ENCODE assay signal across 21 cellular contexts in genomic region chr17:77853208-77853977, GRCh38.
"Had no signal": no experiment of that assay in that cellular context is flagged by ENCODE, and none has a peak within 500 bp of the region (broad histone marks: within the 10 kb centered on the region; RNA-seq: fewer than 3 reads in every experiment).

No MANE protein-coding gene starts in this region.

- DNase-seq: activated CD4-positive, alpha-beta T cell treated with anti-CD3 and anti-CD28 coated beads for 4 hours; activated CD8-positive, alpha-beta memory T cell treated with anti-CD3 and anti-CD28 coated beads, Interleukin-2, amount 50 U/mL, for 4 hours; activated CD8-positive, alpha-beta T cell treated with anti-CD3 and anti-CD28 coated beads for 36 hours; activated naive CD4-positive, alpha-beta T cell; activated T-cell treated with anti-CD3 and anti-CD28 coated beads, Interleukin-2, amount 50 U/mL, for 72 hours; central memory CD4-positive, alpha-beta T cell; KBM-7; NCI-H1048; NCI-H146; NCI-H1930; NCI-H510A treated with DMSO at 0.1 percent for 48 hours; NK-92 treated with Interleukin-12 subunit alpha and Interleukin-12 subunit beta, amount 100 ng/mL, for 24 hours; Peyer's patch; SHP77 had no signal

- H3K36me3 ChIP-seq: breast epithelium, Peyer's patch, SJSA1 had no signal

- H3K9me3 ChIP-seq: breast epithelium, Peyer's patch had no signal

- H3K27me3 Mint-ChIP-seq: activated CD8-positive, alpha-beta T cell treated with anti-CD3 and anti-CD28 coated beads for 36 hours; activated naive CD4-positive, alpha-beta T cell treated with anti-CD3 and anti-CD28 coated beads, Interleukin-2, amount 50 U/mL, for 24 hours had no signal

- ATAC-seq: activated CD4-positive, CD25-positive, alpha-beta regulatory T cell treated with anti-CD3 and anti-CD28 coated beads, Interleukin-2, amount 50 U/mL, for 24 hours; activated CD8-positive, alpha-beta T cell treated with anti-CD3 and anti-CD28 coated beads for 36 hours; activated T-cell treated with anti-CD3 and anti-CD28 coated beads, Interleukin-2, amount 50 U/mL, for 72 hours had no signal

- H3K27ac ChIP-seq: breast epithelium, Peyer's patch, RWPE1, SJSA1 had no signal

- H3K4me1 ChIP-seq: breast epithelium, Peyer's patch, SJSA1 had no signal

- H3K27ac Mint-ChIP-seq: activated CD8-positive, alpha-beta T cell treated with anti-CD3 and anti-CD28 coated beads for 36 hours; activated naive CD4-positive, alpha-beta T cell treated with anti-CD3 and anti-CD28 coated beads, Interleukin-2, amount 50 U/mL, for 24 hours; activated T-cell treated with anti-CD3 and anti-CD28 coated beads, Interleukin-2, amount 50 U/mL, for 72 hours; activated T-helper 2 cell treated with anti-CD3 and anti-CD28 coated beads, Interferon-gamma antibody, Interleukin-2, Interleukin-4, amounts not matched to agents 10 μg/mL and 5 μg/mL and 100 μg/mL, durations not matched to agents 14 hours and 24 hours and 36 hours; T-helper 1 cell treated with Interleukin-12 subunit alpha and Interleukin-12 subunit beta and Interleukin-4 antibody, amounts not matched to agents 30 μg/mL and 1 μg/mL, for 36 hours had no signal

- H3K27me3 ChIP-seq: breast epithelium, Peyer's patch, SJSA1 had no signal

- H3K36me3 Mint-ChIP-seq: activated naive CD4-positive, alpha-beta T cell treated with anti-CD3 and anti-CD28 coated beads, Interleukin-2, amount 50 U/mL, for 24 hours had no signal

- H3K4me3 Mint-ChIP-seq: activated CD8-positive, alpha-beta T cell treated with anti-CD3 and anti-CD28 coated beads for 36 hours; activated naive CD4-positive, alpha-beta T cell treated with anti-CD3 and anti-CD28 coated beads, Interleukin-2, amount 50 U/mL, for 24 hours; activated T-cell treated with anti-CD3 and anti-CD28 coated beads, Interleukin-2, amount 50 U/mL, for 72 hours; T-helper 1 cell treated with Interleukin-12 subunit alpha and Interleukin-12 subunit beta and Interleukin-4 antibody, amounts not matched to agents 30 μg/mL and 1 μg/mL, for 36 hours had no signal

- H3K4me3 ChIP-seq: Peyer's patch, SJSA1 had no signal

- H3K9me3 Mint-ChIP-seq: activated CD8-positive, alpha-beta T cell treated with anti-CD3 and anti-CD28 coated beads for 36 hours; activated naive CD4-positive, alpha-beta T cell treated with anti-CD3 and anti-CD28 coated beads, Interleukin-2, amount 50 U/mL, for 24 hours; activated T-helper 2 cell treated with anti-CD3 and anti-CD28 coated beads, Interferon-gamma antibody, Interleukin-2, Interleukin-4, amounts not matched to agents 10 μg/mL and 5 μg/mL and 100 μg/mL, durations not matched to agents 14 hours and 24 hours and 36 hours; T-helper 1 cell treated with Interleukin-12 subunit alpha and Interleukin-12 subunit beta and Interleukin-4 antibody, amounts not matched to agents 30 μg/mL and 1 μg/mL, for 36 hours had no signal
